Comparison of ENCODE assay signal across 2 cellular contexts in the genomic region with DNA sequence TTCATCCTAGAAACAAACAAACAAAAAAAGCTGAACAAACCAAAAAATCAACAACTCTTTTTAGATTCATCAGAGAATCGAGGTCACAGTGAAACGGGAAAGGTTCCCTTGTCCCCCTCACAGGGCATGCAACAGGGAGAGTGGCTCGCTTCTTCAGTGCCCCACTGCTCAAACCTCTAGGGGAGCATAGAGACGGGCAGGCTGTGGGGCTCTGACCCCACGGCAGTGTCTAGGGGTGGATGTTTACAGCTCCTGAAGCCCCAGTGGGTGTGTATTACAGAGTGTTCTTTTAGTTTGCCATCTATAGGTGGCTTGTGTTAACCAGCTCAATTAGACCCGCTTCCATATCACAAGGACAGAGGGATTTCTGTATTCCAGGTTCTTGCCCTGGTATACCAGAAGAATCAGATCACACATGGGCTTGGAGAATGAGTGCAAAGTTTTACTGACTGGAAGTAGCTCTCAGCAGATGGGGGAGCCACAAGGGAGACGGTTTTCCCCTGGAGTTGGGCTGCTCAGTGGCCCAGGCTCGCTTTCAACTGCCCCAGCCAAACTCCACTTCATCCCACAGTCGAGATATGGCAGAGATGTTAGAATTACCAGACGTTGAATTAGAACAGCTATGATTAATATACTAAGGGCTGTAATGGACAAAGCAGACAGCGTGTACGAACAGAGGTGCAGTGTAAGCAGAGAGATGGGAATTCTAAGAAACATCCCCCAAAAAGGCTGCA.
TF ChIP-seq lines count a peak whose summit lies in the region.

No MANE protein-coding gene starts in this region.

TF ChIP-seq in WTC11, 78 proteins besides CTCF, POLR2A, EP300 and RAD21:
- TF ChIP-seq ETV6 (CRISPR knock-in tag; IDR thresholded peaks at IDR 0.05) (no peak), IRF2 (CRISPR knock-in tag; IDR thresholded peaks at IDR 0.05; ENCODE audit: borderline replicate concordance, low read depth) (no peak), KAT7 (CRISPR knock-in tag; IDR thresholded peaks at IDR 0.05; ENCODE audit: borderline replicate concordance) (no peak)
- TF ChIP-seq, protein P1, sequence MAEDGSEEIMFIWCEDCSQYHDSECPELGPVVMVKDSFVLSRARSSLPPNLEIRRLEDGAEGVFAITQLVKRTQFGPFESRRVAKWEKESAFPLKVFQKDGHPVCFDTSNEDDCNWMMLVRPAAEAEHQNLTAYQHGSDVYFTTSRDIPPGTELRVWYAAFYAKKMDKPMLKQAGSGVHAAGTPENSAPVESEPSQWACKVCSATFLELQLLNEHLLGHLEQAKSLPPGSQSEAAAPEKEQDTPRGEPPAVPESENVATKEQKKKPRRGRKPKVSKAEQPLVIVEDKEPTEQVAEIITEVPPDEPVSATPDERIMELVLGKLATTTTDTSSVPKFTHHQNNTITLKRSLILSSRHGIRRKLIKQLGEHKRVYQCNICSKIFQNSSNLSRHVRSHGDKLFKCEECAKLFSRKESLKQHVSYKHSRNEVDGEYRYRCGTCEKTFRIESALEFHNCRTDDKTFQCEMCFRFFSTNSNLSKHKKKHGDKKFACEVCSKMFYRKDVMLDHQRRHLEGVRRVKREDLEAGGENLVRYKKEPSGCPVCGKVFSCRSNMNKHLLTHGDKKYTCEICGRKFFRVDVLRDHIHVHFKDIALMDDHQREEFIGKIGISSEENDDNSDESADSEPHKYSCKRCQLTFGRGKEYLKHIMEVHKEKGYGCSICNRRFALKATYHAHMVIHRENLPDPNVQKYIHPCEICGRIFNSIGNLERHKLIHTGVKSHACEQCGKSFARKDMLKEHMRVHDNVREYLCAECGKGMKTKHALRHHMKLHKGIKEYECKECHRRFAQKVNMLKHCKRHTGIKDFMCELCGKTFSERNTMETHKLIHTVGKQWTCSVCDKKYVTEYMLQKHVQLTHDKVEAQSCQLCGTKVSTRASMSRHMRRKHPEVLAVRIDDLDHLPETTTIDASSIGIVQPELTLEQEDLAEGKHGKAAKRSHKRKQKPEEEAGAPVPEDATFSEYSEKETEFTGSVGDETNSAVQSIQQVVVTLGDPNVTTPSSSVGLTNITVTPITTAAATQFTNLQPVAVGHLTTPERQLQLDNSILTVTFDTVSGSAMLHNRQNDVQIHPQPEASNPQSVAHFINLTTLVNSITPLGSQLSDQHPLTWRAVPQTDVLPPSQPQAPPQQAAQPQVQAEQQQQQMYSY (CRISPR knock-in tag; IDR thresholded peaks at IDR 0.05), result no peak
- TF ChIP-seq, protein P2, sequence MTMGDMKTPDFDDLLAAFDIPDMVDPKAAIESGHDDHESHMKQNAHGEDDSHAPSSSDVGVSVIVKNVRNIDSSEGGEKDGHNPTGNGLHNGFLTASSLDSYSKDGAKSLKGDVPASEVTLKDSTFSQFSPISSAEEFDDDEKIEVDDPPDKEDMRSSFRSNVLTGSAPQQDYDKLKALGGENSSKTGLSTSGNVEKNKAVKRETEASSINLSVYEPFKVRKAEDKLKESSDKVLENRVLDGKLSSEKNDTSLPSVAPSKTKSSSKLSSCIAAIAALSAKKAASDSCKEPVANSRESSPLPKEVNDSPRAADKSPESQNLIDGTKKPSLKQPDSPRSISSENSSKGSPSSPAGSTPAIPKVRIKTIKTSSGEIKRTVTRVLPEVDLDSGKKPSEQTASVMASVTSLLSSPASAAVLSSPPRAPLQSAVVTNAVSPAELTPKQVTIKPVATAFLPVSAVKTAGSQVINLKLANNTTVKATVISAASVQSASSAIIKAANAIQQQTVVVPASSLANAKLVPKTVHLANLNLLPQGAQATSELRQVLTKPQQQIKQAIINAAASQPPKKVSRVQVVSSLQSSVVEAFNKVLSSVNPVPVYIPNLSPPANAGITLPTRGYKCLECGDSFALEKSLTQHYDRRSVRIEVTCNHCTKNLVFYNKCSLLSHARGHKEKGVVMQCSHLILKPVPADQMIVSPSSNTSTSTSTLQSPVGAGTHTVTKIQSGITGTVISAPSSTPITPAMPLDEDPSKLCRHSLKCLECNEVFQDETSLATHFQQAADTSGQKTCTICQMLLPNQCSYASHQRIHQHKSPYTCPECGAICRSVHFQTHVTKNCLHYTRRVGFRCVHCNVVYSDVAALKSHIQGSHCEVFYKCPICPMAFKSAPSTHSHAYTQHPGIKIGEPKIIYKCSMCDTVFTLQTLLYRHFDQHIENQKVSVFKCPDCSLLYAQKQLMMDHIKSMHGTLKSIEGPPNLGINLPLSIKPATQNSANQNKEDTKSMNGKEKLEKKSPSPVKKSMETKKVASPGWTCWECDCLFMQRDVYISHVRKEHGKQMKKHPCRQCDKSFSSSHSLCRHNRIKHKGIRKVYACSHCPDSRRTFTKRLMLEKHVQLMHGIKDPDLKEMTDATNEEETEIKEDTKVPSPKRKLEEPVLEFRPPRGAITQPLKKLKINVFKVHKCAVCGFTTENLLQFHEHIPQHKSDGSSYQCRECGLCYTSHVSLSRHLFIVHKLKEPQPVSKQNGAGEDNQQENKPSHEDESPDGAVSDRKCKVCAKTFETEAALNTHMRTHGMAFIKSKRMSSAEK (CRISPR knock-in tag; IDR thresholded peaks at IDR 0.05; ENCODE audit: borderline replicate concordance), result no peak

TF ChIP-seq in HepG2, 621 proteins besides CTCF, POLR2A, EP300 and RAD21:
- TF ChIP-seq ZFP90 (CRISPR knock-in tag; IDR thresholded peaks at IDR 0.05; ENCODE audit: borderline replicate concordance), result no peak
- TF ChIP-seq, protein P3, sequence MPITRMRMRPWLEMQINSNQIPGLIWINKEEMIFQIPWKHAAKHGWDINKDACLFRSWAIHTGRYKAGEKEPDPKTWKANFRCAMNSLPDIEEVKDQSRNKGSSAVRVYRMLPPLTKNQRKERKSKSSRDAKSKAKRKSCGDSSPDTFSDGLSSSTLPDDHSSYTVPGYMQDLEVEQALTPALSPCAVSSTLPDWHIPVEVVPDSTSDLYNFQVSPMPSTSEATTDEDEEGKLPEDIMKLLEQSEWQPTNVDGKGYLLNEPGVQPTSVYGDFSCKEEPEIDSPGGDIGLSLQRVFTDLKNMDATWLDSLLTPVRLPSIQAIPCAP (CRISPR knock-in tag; IDR thresholded peaks at IDR 0.05; ENCODE audit: low read depth), result no peak
